11 cellular contexts compared by ENCODE assay signal in the genomic region with DNA sequence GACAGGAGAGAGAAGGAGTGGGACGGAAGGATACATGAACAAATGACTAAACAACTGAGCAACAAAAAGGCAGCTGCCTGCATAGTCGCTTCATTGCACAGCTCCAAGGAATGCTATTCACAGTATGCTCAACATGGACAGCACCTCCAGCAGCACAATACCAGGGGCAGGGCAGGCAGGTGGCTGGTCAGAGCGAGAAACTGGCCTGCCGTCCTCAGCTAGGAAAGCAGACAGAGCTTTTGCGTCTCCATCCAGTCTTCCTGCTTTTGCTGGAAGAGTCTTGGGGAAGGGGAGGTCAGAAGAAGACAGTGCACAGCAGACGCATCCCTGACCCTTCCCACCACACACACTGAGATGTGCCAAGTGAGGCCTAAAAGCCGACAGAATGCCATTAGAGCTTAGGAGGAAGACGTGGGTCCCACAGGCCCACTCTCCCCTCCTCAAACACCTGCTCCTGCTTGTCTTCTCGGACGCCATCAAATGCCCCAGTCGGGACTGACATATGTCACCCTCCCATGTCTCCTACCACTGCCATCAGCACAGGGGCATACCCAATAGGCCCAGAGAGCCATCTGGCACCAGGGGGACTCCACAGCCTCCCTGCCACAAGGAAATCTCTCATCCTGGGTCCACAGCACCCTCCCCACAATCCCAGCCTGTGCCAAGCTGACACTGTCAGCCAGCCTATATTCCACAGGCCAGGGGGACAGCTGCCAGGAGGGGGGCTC.
"Had no signal": no experiment of that assay in that cellular context is flagged by ENCODE, and none has a peak within 500 bp of the region (broad histone marks: within the 10 kb centered on the region; RNA-seq: fewer than 3 reads in every experiment).

No MANE protein-coding gene starts in this region.

- H3K4me3 Mint-ChIP-seq: activated CD4-positive, alpha-beta memory T cell treated with anti-CD3 and anti-CD28 coated beads, Interleukin-2, amount 10 ng/mL, durations not matched to agents 7 days and 5 days; activated naive CD8-positive, alpha-beta T cell treated with anti-CD3 and anti-CD28 coated beads, Interleukin-2, amount 10 ng/mL, durations not matched to agents 7 days and 5 days; naive thymus-derived CD4-positive, alpha-beta T cell had no signal

- H3K27ac ChIP-seq: epithelial cell of prostate, psoas muscle, tibial nerve had no signal

- H3K27ac Mint-ChIP-seq: activated CD4-positive, alpha-beta memory T cell treated with anti-CD3 and anti-CD28 coated beads, Interleukin-2, amount 10 ng/mL, durations not matched to agents 7 days and 5 days; activated naive CD8-positive, alpha-beta T cell treated with anti-CD3 and anti-CD28 coated beads, Interleukin-2, amount 10 ng/mL, durations not matched to agents 7 days and 5 days had no signal

- H3K36me3 Mint-ChIP-seq: activated naive CD8-positive, alpha-beta T cell treated with anti-CD3 and anti-CD28 coated beads, Interleukin-2, amount 10 ng/mL, durations not matched to agents 7 days and 5 days; naive thymus-derived CD4-positive, alpha-beta T cell had no signal

- H3K9me3 Mint-ChIP-seq: activated CD4-positive, alpha-beta memory T cell treated with anti-CD3 and anti-CD28 coated beads, Interleukin-2, amount 10 ng/mL, durations not matched to agents 7 days and 5 days; activated naive CD8-positive, alpha-beta T cell treated with anti-CD3 and anti-CD28 coated beads, Interleukin-2, amount 10 ng/mL, durations not matched to agents 7 days and 5 days; naive thymus-derived CD4-positive, alpha-beta T cell had no signal

- DNase-seq: activated CD4-positive, alpha-beta memory T cell treated with anti-CD3 and anti-CD28 coated beads, Interleukin-2, amount 10 ng/mL, durations not matched to agents 7 days and 5 days; activated CD4-positive, alpha-beta T cell treated with anti-CD3 and anti-CD28 coated beads for 1 hour; activated naive CD8-positive, alpha-beta T cell treated with anti-CD3 and anti-CD28 coated beads, Interleukin-2, amount 10 ng/mL, durations not matched to agents 7 days and 5 days; anterior cingulate cortex; effector CD4-positive, alpha-beta T cell; hippocampal formation; naive thymus-derived CD4-positive, alpha-beta T cell; psoas muscle; T-helper 9 cell had no signal

- ATAC-seq: naive thymus-derived CD4-positive, alpha-beta T cell; psoas muscle had no signal
